26 cellular contexts compared by ENCODE assay signal in genomic region chr11:129322941-129323340, GRCh38. TPM values are rescaled to one million over a fixed set of nuclear protein-coding genes. Genes with fewer than 3 reads are reported as not detected.
"Had no signal": no experiment of that assay in that cellular context is flagged by ENCODE, and none has a peak within 500 bp of the region (broad histone marks: within the 10 kb centered on the region; RNA-seq: fewer than 3 reads in every experiment).

No MANE protein-coding gene starts in this region.

- H3K27ac Mint-ChIP-seq: activated B cell treated with CpG ODN at 0.5 μM for 24 hours; activated CD4-positive, alpha-beta memory T cell treated with anti-CD3 and anti-CD28 coated beads, Interleukin-2, amount 10 ng/mL, durations not matched to agents 7 days and 5 days; activated CD8-positive, alpha-beta memory T cell treated with anti-CD3 and anti-CD28 coated beads, Interleukin-2, amount 10 ng/mL, durations not matched to agents 7 days and 5 days; activated naive CD8-positive, alpha-beta T cell treated with anti-CD3 and anti-CD28 coated beads for 36 hours; activated T-helper 17 cell treated with anti-CD3 and anti-CD28 coated beads, Interleukin-2, amount 50 U/mL, for 72 hours; brain; mesothelial cell of epicardium; nephron had no signal

- H3K27me3 ChIP-seq: colonic mucosa, gastrocnemius medialis, heart left ventricle, vagina had no signal

- H3K36me3 Mint-ChIP-seq: activated CD8-positive, alpha-beta memory T cell treated with anti-CD3 and anti-CD28 coated beads, Interleukin-2, amount 10 ng/mL, durations not matched to agents 7 days and 5 days; activated naive CD8-positive, alpha-beta T cell treated with anti-CD3 and anti-CD28 coated beads for 36 hours; brain; mesothelial cell of epicardium had no signal

- H3K27ac ChIP-seq: colonic mucosa, gastrocnemius medialis, vagina had no signal

- H3K4me1 Mint-ChIP-seq: activated B cell treated with CpG ODN at 0.5 μM for 24 hours; activated CD8-positive, alpha-beta memory T cell treated with anti-CD3 and anti-CD28 coated beads, Interleukin-2, amount 10 ng/mL, durations not matched to agents 7 days and 5 days; activated naive CD8-positive, alpha-beta T cell treated with anti-CD3 and anti-CD28 coated beads for 36 hours; activated T-helper 17 cell treated with anti-CD3 and anti-CD28 coated beads, Interleukin-2, amount 50 U/mL, for 72 hours; central memory CD8-positive, alpha-beta T cell had no signal

- H3K36me3 ChIP-seq: colonic mucosa, gastrocnemius medialis, heart left ventricle, vagina had no signal

- H3K27me3 Mint-ChIP-seq: activated CD4-positive, alpha-beta memory T cell treated with anti-CD3 and anti-CD28 coated beads, Interleukin-2, amount 10 ng/mL, durations not matched to agents 7 days and 5 days; activated naive CD8-positive, alpha-beta T cell treated with anti-CD3 and anti-CD28 coated beads for 36 hours had no signal

- H3K9me3 ChIP-seq: colonic mucosa, gastrocnemius medialis, heart left ventricle, vagina had no signal

- H3K4me3 ChIP-seq: colonic mucosa, gastrocnemius medialis, heart left ventricle, vagina had no signal

- H3K9me3 Mint-ChIP-seq: activated B cell treated with CpG ODN at 0.5 μM for 24 hours; activated CD4-positive, alpha-beta memory T cell treated with anti-CD3 and anti-CD28 coated beads, Interleukin-2, amount 10 ng/mL, durations not matched to agents 7 days and 5 days; activated naive CD8-positive, alpha-beta T cell treated with anti-CD3 and anti-CD28 coated beads for 36 hours; activated T-helper 17 cell treated with anti-CD3 and anti-CD28 coated beads, Interleukin-2, amount 50 U/mL, for 72 hours; central memory CD8-positive, alpha-beta T cell; mesothelial cell of epicardium had no signal

- DNase-seq: activated B cell treated with CpG ODN at 0.5 μM for 24 hours; activated CD4-positive, alpha-beta memory T cell treated with anti-CD3 and anti-CD28 coated beads, Interleukin-2, amount 10 ng/mL, durations not matched to agents 7 days and 5 days; activated CD4-positive, alpha-beta T cell treated with anti-CD3 and anti-CD28 coated beads for 48 hours; activated CD8-positive, alpha-beta memory T cell treated with anti-CD3 and anti-CD28 coated beads, Interleukin-2, amount 10 ng/mL, durations not matched to agents 7 days and 5 days; activated naive CD4-positive, alpha-beta T cell; activated naive CD8-positive, alpha-beta T cell treated with anti-CD3 and anti-CD28 coated beads for 36 hours; amygdala; colonic mucosa; erythroblast; gastrocnemius medialis; heart left ventricle; kidney glomerular epithelial cell; nucleus accumbens; retina; stimulated activated CD4-positive, alpha-beta T cell treated with anti-CD3 and anti-CD28 coated beads, Interleukin-12 subunit alpha, Interleukin-12 subunit beta, amount 100 ng/mL, for 4 hours; stimulated activated CD4-positive, alpha-beta T cell treated with anti-CD3 and anti-CD28 coated beads, Interleukin-1b, Interleukin-23, amount 100 ng/mL, for 48 hours; stimulated activated CD8-positive, alpha-beta memory T cell treated with anti-CD3 and anti-CD28 coated beads, Interleukin-4, amount 100 ng/mL, for 48 hours; stimulated activated naive CD4-positive, alpha-beta T cell; SW 1271; T-helper 2 cell had no signal

- ATAC-seq: activated CD8-positive, alpha-beta memory T cell treated with anti-CD3 and anti-CD28 coated beads, Interleukin-2, amount 10 ng/mL, durations not matched to agents 7 days and 5 days; activated T-helper 17 cell treated with anti-CD3 and anti-CD28 coated beads, Interleukin-2, amount 50 U/mL, for 72 hours; gastrocnemius medialis; heart left ventricle had no signal

- H3K4me3 Mint-ChIP-seq: activated B cell treated with CpG ODN at 0.5 μM for 24 hours; activated CD4-positive, alpha-beta memory T cell treated with anti-CD3 and anti-CD28 coated beads, Interleukin-2, amount 10 ng/mL, durations not matched to agents 7 days and 5 days; activated CD8-positive, alpha-beta memory T cell treated with anti-CD3 and anti-CD28 coated beads, Interleukin-2, amount 10 ng/mL, durations not matched to agents 7 days and 5 days; activated naive CD8-positive, alpha-beta T cell treated with anti-CD3 and anti-CD28 coated beads for 36 hours; activated T-helper 17 cell treated with anti-CD3 and anti-CD28 coated beads, Interleukin-2, amount 50 U/mL, for 72 hours; brain; central memory CD8-positive, alpha-beta T cell; mesothelial cell of epicardium; nephron had no signal

RNA-seq across cellular contexts. Expression of gene BARX2, which starts 52.7 kb away (rescaled TPM):
- total RNA-seq: activated B cell treated with CpG ODN at 0.5 μM for 24 hours; activated CD4-positive, alpha-beta memory T cell treated with anti-CD3 and anti-CD28 coated beads, Interleukin-2, amount 10 ng/mL, durations not matched to agents 7 days and 5 days; activated T-helper 17 cell treated with anti-CD3 and anti-CD28 coated beads, Interleukin-2, amount 50 U/mL, for 72 hours had no signal
